ENCODE assay signal across 23 cellular contexts in genomic region chr1:216666431-216666830, GRCh38. TPM values are rescaled to one million over a fixed set of nuclear protein-coding genes. Genes with fewer than 3 reads are reported as not detected.
DNase-seq lines count a peak whose midpoint lies in the region; ATAC-seq and TF ChIP-seq lines count a peak whose summit lies in the region.
"Had no signal": no experiment of that assay in that cellular context is flagged by ENCODE, and none has a peak within 500 bp of the region (broad histone marks: within the 10 kb centered on the region; RNA-seq: fewer than 3 reads in every experiment).

No MANE protein-coding gene starts in this region.

- DNase-seq in MCF 10A (ENCODE audit: unreplicated experiment) (no peak), mammary epithelial cell (no peak), mesothelial cell of epicardium (ENCODE audit: low spot score in 2 of 2, unreplicated experiment in 2 of 2) (no peak), type B pancreatic cell (ENCODE audit: extremely low spot score, unreplicated experiment) (no peak), uterus (no peak)
- no peak for DNase-seq in natural killer cell treated with Interleukin-12 subunit alpha and Interleukin-12 subunit beta and Interleukin-15 and Interleukin-18, amount 100 ng/mL, for 72 hours (ENCODE audit: low spot score)
- DNase-seq: 8988T; ACHN; AML-193; BE2C; Calu3; CD4-positive, alpha-beta T cell; CD8-positive, alpha-beta memory T cell; DMS53; DMS79 treated with DMSO at 0.1 percent for 48 hours; GF-D8; GOT3; HFFc6 had no signal

- H3K9ac ChIP-seq in mammary epithelial cell (ENCODE audit: insufficient read depth, low read length): no peak overlapping the region
- H3K9ac ChIP-seq: BLaER1 treated with 17β-estradiol and CSF1 and Interleukin-3, amounts not matched to agents 10 nM and 100 nM had no signal

- no peak overlapping the region for H2AFZ ChIP-seq in mammary epithelial cell (ENCODE audit: low read depth, low read length)

- POLR2A ChIA-PET in MCF 10A (lab: Yijun Ruan, JAX): no interaction called here

- BruUV-seq in MCF 10A (replicated peaks; lab: Mats Ljungman, UMichigan) (no TSS peak), mammary epithelial cell (replicated peaks; lab: Mats Ljungman, UMichigan) (no TSS peak)

- dilution Hi-C loops in mammary epithelial cell (cut with HindIII; ENCODE audit: low sequenced_read_pairs): no loop called here

- no peak overlapping the region for H3K4me3 ChIP-seq in mammary epithelial cell (replicated peaks in 1 of 3; ENCODE audit: insufficient read depth in 1 of 3, low read depth in 2 of 3, low read length in 3 of 3)
- no peak overlapping the region for H3K4me3 ChIP-seq in uterus
- H3K4me3 ChIP-seq: A549; BLaER1 treated with 17β-estradiol and CSF1 and Interleukin-3, amounts not matched to agents 10 nM and 100 nM; HAP-1 had no signal

- H3K27me3 Mint-ChIP-seq in MCF 10A (ENCODE audit: insufficient read depth, unreplicated experiment) (peaks cover 13% of the 10 kb centered on the region), mesothelial cell of epicardium (ENCODE audit: low read depth) (no peaks in the 10 kb centered on the region), type B pancreatic cell (no peaks in the 10 kb centered on the region)
- H3K27me3 Mint-ChIP-seq in natural killer cell treated with Interleukin-12 subunit alpha and Interleukin-12 subunit beta and Interleukin-15 and Interleukin-18, amount 100 ng/mL, for 72 hours: no peaks in the 10 kb centered on the region
- H3K27me3 Mint-ChIP-seq: CD4-positive, alpha-beta T cell; CD8-positive, alpha-beta memory T cell had no signal

- ATAC-seq in natural killer cell treated with Interleukin-12 subunit alpha and Interleukin-12 subunit beta and Interleukin-15 and Interleukin-18, amount 100 ng/mL, for 72 hours: no peak
- ATAC-seq: A549 had no signal

- no peak for TF ChIP-seq POLR2A in uterus (IDR thresholded peaks at IDR 0.05)

- intact Hi-C loops in MCF 10A (cut with micrococcal nuclease) (no loop called here), mammary epithelial cell (cut with micrococcal nuclease) (no loop called here), uterus (cut with DNase I; ENCODE audit: low total_unique reads) (no loop called here)

- H3K36me3 Mint-ChIP-seq in MCF 10A (ENCODE audit: insufficient read depth, unreplicated experiment) (no peaks in the 10 kb centered on the region), mesothelial cell of epicardium (no peaks in the 10 kb centered on the region), type B pancreatic cell (no peaks in the 10 kb centered on the region)
- no peaks in the 10 kb centered on the region for H3K36me3 Mint-ChIP-seq in natural killer cell treated with Interleukin-12 subunit alpha and Interleukin-12 subunit beta and Interleukin-15 and Interleukin-18, amount 100 ng/mL, for 72 hours
- H3K36me3 Mint-ChIP-seq: CD14-positive monocyte; CD8-positive, alpha-beta memory T cell had no signal

- H3K4me1 ChIP-seq in mammary epithelial cell (ENCODE audit: insufficient read depth, low read length): no peaks in the 10 kb centered on the region
- no peaks in the 10 kb centered on the region for H3K4me1 ChIP-seq in uterus
- H3K4me1 ChIP-seq: A549 had no signal

- H3K27ac Mint-ChIP-seq in MCF 10A (ENCODE audit: low read depth, unreplicated experiment) (peak overlapping the region; percentile 67), mesothelial cell of epicardium (peak overlapping the region; percentile 62), type B pancreatic cell (peak overlapping the region; percentile 86)
- H3K27ac Mint-ChIP-seq in natural killer cell treated with Interleukin-12 subunit alpha and Interleukin-12 subunit beta and Interleukin-15 and Interleukin-18, amount 100 ng/mL, for 72 hours: no peak overlapping the region
- H3K27ac Mint-ChIP-seq: CD14-positive monocyte; CD4-positive, alpha-beta T cell; CD8-positive, alpha-beta memory T cell; HFFc6 had no signal

- H4K20me1 ChIP-seq in mammary epithelial cell (ENCODE audit: insufficient read depth, low read length): no peaks in the 10 kb centered on the region
- H4K20me1 ChIP-seq: BLaER1 treated with 17β-estradiol and CSF1 and Interleukin-3, amounts not matched to agents 10 nM and 100 nM had no signal

- H3K4me1 Mint-ChIP-seq in MCF 10A (ENCODE audit: insufficient read depth, unreplicated experiment): peaks cover 20% of the 10 kb centered on the region
- peaks cover 47% of the 10 kb centered on the region for H3K4me1 Mint-ChIP-seq in mesothelial cell of epicardium
- H3K4me1 Mint-ChIP-seq in type B pancreatic cell (ENCODE audit: unreplicated experiment): peaks cover 5% of the 10 kb centered on the region
- H3K4me1 Mint-ChIP-seq in natural killer cell treated with Interleukin-12 subunit alpha and Interleukin-12 subunit beta and Interleukin-15 and Interleukin-18, amount 100 ng/mL, for 72 hours (ENCODE audit: low read depth in 2 of 2): no peaks in the 10 kb centered on the region
- H3K4me1 Mint-ChIP-seq: CD14-positive monocyte; CD8-positive, alpha-beta memory T cell had no signal

- TF ChIP-seq CTCF in MCF 10A (IDR thresholded peaks at IDR 0.05; ENCODE audit: unreplicated experiment): no peak
- no peak for TF ChIP-seq CTCF in mammary epithelial cell (conservative IDR thresholded peaks at IDR 0.05 in 1 of 2, IDR thresholded peaks at IDR 0.05 in 1 of 2; ENCODE audit: extremely low read depth in 1 of 2, insufficient read depth in 1 of 2, low read depth in 1 of 2, low read length in 2 of 2)
- TF ChIP-seq CTCF in mesothelial cell of epicardium (IDR thresholded peaks at IDR 0.05; ENCODE audit: unreplicated experiment): no peak
- no peak for TF ChIP-seq CTCF in type B pancreatic cell (conservative IDR thresholded peaks at IDR 0.05)
- no peak for TF ChIP-seq CTCF in uterus (IDR thresholded peaks at IDR 0.05)

- H3K4me3 Mint-ChIP-seq in MCF 10A (ENCODE audit: unreplicated experiment) (no peak overlapping the region), mesothelial cell of epicardium (no peak overlapping the region), type B pancreatic cell (no peak overlapping the region)
- no peak overlapping the region for H3K4me3 Mint-ChIP-seq in natural killer cell treated with Interleukin-12 subunit alpha and Interleukin-12 subunit beta and Interleukin-15 and Interleukin-18, amount 100 ng/mL, for 72 hours
- H3K4me3 Mint-ChIP-seq: CD14-positive monocyte; CD4-positive, alpha-beta T cell; CD8-positive, alpha-beta memory T cell; HFFc6 had no signal

- H3K9me3 ChIP-seq in mammary epithelial cell (replicated peaks; ENCODE audit: insufficient read depth, low read length): no peaks in the 10 kb centered on the region
- H3K9me3 ChIP-seq in uterus: no peaks in the 10 kb centered on the region
- H3K9me3 ChIP-seq: A549; BE2C; BLaER1 treated with 17β-estradiol and CSF1 and Interleukin-3, amounts not matched to agents 10 nM and 100 nM; HAP-1 had no signal

- WGBS in mammary epithelial cell (ENCODE audit: low coverage, missing lambda C conversion rate): 89% methylated on average over 2 of the region's 2 CpGs

- H3K9me3 Mint-ChIP-seq in MCF 10A (ENCODE audit: unreplicated experiment): no peaks in the 10 kb centered on the region
- H3K9me3 Mint-ChIP-seq in mesothelial cell of epicardium: no peaks in the 10 kb centered on the region
- no peaks in the 10 kb centered on the region for H3K9me3 Mint-ChIP-seq in type B pancreatic cell
- peaks cover 4% of the 10 kb centered on the region for H3K9me3 Mint-ChIP-seq in natural killer cell treated with Interleukin-12 subunit alpha and Interleukin-12 subunit beta and Interleukin-15 and Interleukin-18, amount 100 ng/mL, for 72 hours
- H3K9me3 Mint-ChIP-seq: CD4-positive, alpha-beta T cell had no signal

- H3K4me2 ChIP-seq in mammary epithelial cell (ENCODE audit: insufficient read depth, low read depth, low read length): no peak overlapping the region
- H3K4me2 ChIP-seq: A549; BLaER1 treated with 17β-estradiol and CSF1 and Interleukin-3, amounts not matched to agents 10 nM and 100 nM had no signal

- no peaks in the 10 kb centered on the region for H3K27me3 ChIP-seq in mammary epithelial cell (ENCODE audit: insufficient read depth, low read length)
- H3K27me3 ChIP-seq in uterus: no peaks in the 10 kb centered on the region
- H3K27me3 ChIP-seq: BE2C; BLaER1 treated with 17β-estradiol and CSF1 and Interleukin-3, amounts not matched to agents 10 nM and 100 nM had no signal

- CTCF ChIA-PET in MCF 10A (lab: Yijun Ruan, JAX): interaction anchor here (0.6 to 0.8 kb wide), 2 partner anchors 56 to 150 kb away, joined by 3 to 4 read pairs; no protein-coding TSS in a partner anchor
- CTCF ChIA-PET in mammary epithelial cell (lab: Charles Lee; ENCODE audit: low non-redundant PET): no interaction called here

- in situ Hi-C loops in mammary epithelial cell (cut with MboI; ENCODE audit: low sequenced_read_pairs in 2 of 2): no loop called here

- H3K36me3 ChIP-seq in mammary epithelial cell (ENCODE audit: insufficient read depth, low read length) (no peaks in the 10 kb centered on the region), uterus (no peaks in the 10 kb centered on the region)
- H3K36me3 ChIP-seq: BLaER1 treated with 17β-estradiol and CSF1 and Interleukin-3, amounts not matched to agents 10 nM and 100 nM; HAP-1 had no signal

- H3K79me2 ChIP-seq in mammary epithelial cell (ENCODE audit: insufficient read depth, low read length): no peaks in the 10 kb centered on the region

- H3K27ac ChIP-seq in mammary epithelial cell (ENCODE audit: insufficient read depth, low read depth, low read length) (no peak overlapping the region), uterus (no peak overlapping the region)
- H3K27ac ChIP-seq: A549; BLaER1 treated with 17β-estradiol and CSF1 and Interleukin-3, amounts not matched to agents 10 nM and 100 nM had no signal

RNA-seq across cellular contexts. Expression of gene ESRRG, which starts 56.8 kb away (rescaled TPM):
- total RNA-seq in MCF 10A (2022): 0.44 TPM in 1 of 2 replicates, not detected in the other
- total RNA-seq in mammary epithelial cell: under 1 TPM; 0.17 to 0.40 TPM
- 0.09 TPM for polyA plus RNA-seq in mammary epithelial cell
- not detected for polyA minus RNA-seq in mammary epithelial cell
- 11.0 to 12.7 TPM (median 11.9 TPM) in 3 replicates for total RNA-seq in mesothelial cell of epicardium
- total RNA-seq in type B pancreatic cell (ENCODE audit: low replicate concordance): 20.7 and 26.2 TPM in 2 replicates
- total RNA-seq in uterus: 10 to 100 TPM in 1 of 4 donors, under 1 TPM in 2, not detected in 1; 0.21 to 14.6 (median 0.29) TPM
- not detected for total RNA-seq in natural killer cell treated with Interleukin-12 subunit alpha and Interleukin-12 subunit beta and Interleukin-15 and Interleukin-18, amount 100 ng/mL, for 72 hours
- total RNA-seq: CD4-positive, alpha-beta T cell; CD8-positive, alpha-beta memory T cell; G401 had no signal
- polyA plus RNA-seq: CD14-positive monocyte; CD8-positive, alpha-beta memory T cell had no signal

Comparison
In these comparisons a context has a peak if more than half of its experiments do, and no peak if none do; other contexts are left out.
1. H3K27ac Mint-ChIP-seq: peak in MCF 10A (single experiment), mesothelial cell of epicardium (single experiment) and type B pancreatic cell (single experiment); none in natural killer cell treated with Interleukin-12 subunit alpha and Interleukin-12 subunit beta and Interleukin-15 and Interleukin-18, amount 100 ng/mL, for 72 hours (0 of 2).